In the genomic region with DNA sequence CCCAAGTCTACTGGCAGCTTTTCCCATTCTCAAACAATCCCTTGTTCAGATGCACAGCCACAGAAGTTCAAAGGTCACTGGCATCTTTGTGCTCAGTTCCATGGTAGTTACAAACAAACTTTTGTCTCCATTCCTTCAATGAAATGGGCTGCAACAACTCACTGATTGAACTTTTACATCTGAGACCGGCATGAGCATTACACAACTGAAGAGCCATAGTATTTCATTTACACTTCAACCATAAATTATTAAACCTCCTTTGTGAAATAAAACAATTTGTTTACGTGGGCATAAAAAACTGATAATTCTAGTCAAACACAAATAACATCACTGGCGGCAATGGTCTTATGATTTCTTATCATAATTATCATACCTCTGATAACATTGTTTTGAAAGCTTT, we compare ENCODE assay signal across 1 cellular context.
TF ChIP-seq lines count a peak whose summit lies in the region.

No MANE protein-coding gene starts in this region.

TF ChIP-seq in HepG2, 621 proteins besides CTCF, POLR2A, EP300 and RAD21 (continued from another document and continues in another):
- TF ChIP-seq, protein P1, sequence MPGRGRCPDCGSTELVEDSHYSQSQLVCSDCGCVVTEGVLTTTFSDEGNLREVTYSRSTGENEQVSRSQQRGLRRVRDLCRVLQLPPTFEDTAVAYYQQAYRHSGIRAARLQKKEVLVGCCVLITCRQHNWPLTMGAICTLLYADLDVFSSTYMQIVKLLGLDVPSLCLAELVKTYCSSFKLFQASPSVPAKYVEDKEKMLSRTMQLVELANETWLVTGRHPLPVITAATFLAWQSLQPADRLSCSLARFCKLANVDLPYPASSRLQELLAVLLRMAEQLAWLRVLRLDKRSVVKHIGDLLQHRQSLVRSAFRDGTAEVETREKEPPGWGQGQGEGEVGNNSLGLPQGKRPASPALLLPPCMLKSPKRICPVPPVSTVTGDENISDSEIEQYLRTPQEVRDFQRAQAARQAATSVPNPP (CRISPR knock-in tag; IDR thresholded peaks at IDR 0.05) = no peak
- TF ChIP-seq ZNF644 (CRISPR knock-in tag; IDR thresholded peaks at IDR 0.05; ENCODE audit: low read depth) (peak; percentile 97), PRMT3 (CRISPR knock-in tag; IDR thresholded peaks at IDR 0.05; ENCODE audit: borderline replicate concordance, low read depth) (no peak), ZNF234 (CRISPR knock-in tag; conservative IDR thresholded peaks at IDR 0.05) (no peak), ISL2 (CRISPR knock-in tag; IDR thresholded peaks at IDR 0.05) (peak; percentile 46; the same call in 1 of the 2 replicates), ZBTB7A (CRISPR knock-in tag; IDR thresholded peaks at IDR 0.05) (no peak), NFATC3 (CRISPR knock-in tag; IDR thresholded peaks at IDR 0.05) (no peak), TRIM24 (CRISPR knock-in tag; IDR thresholded peaks at IDR 0.05) (no peak), KLF6 (CRISPR knock-in tag; IDR thresholded peaks at IDR 0.05) (no peak), KLF11 (CRISPR knock-in tag; IDR thresholded peaks at IDR 0.05) (no peak), ZNF768 (CRISPR knock-in tag; IDR thresholded peaks at IDR 0.05) (no peak), ZNF33A (CRISPR knock-in tag; IDR thresholded peaks at IDR 0.05; ENCODE audit: borderline replicate concordance) (no peak), THAP11 (CRISPR knock-in tag; IDR thresholded peaks at IDR 0.05) (peak; percentile 65), RBM39 (IDR thresholded peaks at IDR 0.05; ENCODE audit: low read depth, low read length, poor library complexity, severe bottlenecking) (no peak), PLRG1 (conservative IDR thresholded peaks at IDR 0.05) (no peak), ZNF34 (CRISPR knock-in tag; IDR thresholded peaks at IDR 0.05; ENCODE audit: borderline replicate concordance) (no peak), ZNF501 (CRISPR knock-in tag; IDR thresholded peaks at IDR 0.05) (no peak), NR2F6 (IDR thresholded peaks at IDR 0.05) (peak; percentile 89), NR2F6 (CRISPR knock-in tag; IDR thresholded peaks at IDR 0.05) (peak; percentile 95), ZNF136 (CRISPR knock-in tag; IDR thresholded peaks at IDR 0.05; ENCODE audit: low read depth) (no peak), ZNF484 (CRISPR knock-in tag; IDR thresholded peaks at IDR 0.05; ENCODE audit: borderline replicate concordance, low read depth) (no peak), CHD4 (IDR thresholded peaks at IDR 0.05; ENCODE audit: borderline replicate concordance, low read length) (no peak), ZNF605 (CRISPR knock-in tag; IDR thresholded peaks at IDR 0.05) (no peak), SP5 (CRISPR knock-in tag; IDR thresholded peaks at IDR 0.05; ENCODE audit: borderline replicate concordance, low read depth) (no peak), ETV6 (CRISPR knock-in tag; conservative IDR thresholded peaks at IDR 0.05) (no peak), ZNF839 (CRISPR knock-in tag; IDR thresholded peaks at IDR 0.05; ENCODE audit: borderline replicate concordance) (no peak), SOX6 (IDR thresholded peaks at IDR 0.05) (no peak), SOX6 (CRISPR knock-in tag; IDR thresholded peaks at IDR 0.05) (peak; percentile 96), ZNF496 (CRISPR knock-in tag; IDR thresholded peaks at IDR 0.05; ENCODE audit: insufficient replicate concordance) (no peak), ZNF329 (CRISPR knock-in tag; IDR thresholded peaks at IDR 0.05; ENCODE audit: low read depth) (no peak), CEBPB (IDR thresholded peaks at IDR 0.05; ENCODE audit: borderline replicate concordance, low read depth, low read length) (peak; percentile 76; the same call in 1 of the 2 replicates), ERF (CRISPR knock-in tag; IDR thresholded peaks at IDR 0.05) (no peak), ZNF737 (CRISPR knock-in tag; IDR thresholded peaks at IDR 0.05; ENCODE audit: borderline replicate concordance) (no peak), HDAC2 (CRISPR knock-in tag; IDR thresholded peaks at IDR 0.05) (peak; percentile 84), HNRNPH1 (optimal IDR thresholded peaks at IDR 0.05; ENCODE audit: low read depth, low read length) (no peak), SRY (CRISPR knock-in tag; IDR thresholded peaks at IDR 0.05) (no peak)
- TF ChIP-seq, protein P2, sequence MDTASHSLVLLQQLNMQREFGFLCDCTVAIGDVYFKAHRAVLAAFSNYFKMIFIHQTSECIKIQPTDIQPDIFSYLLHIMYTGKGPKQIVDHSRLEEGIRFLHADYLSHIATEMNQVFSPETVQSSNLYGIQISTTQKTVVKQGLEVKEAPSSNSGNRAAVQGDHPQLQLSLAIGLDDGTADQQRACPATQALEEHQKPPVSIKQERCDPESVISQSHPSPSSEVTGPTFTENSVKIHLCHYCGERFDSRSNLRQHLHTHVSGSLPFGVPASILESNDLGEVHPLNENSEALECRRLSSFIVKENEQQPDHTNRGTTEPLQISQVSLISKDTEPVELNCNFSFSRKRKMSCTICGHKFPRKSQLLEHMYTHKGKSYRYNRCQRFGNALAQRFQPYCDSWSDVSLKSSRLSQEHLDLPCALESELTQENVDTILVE (CRISPR knock-in tag; IDR thresholded peaks at IDR 0.05) = no peak; the same call in 1 of the 2 replicates
- TF ChIP-seq, protein P3, sequence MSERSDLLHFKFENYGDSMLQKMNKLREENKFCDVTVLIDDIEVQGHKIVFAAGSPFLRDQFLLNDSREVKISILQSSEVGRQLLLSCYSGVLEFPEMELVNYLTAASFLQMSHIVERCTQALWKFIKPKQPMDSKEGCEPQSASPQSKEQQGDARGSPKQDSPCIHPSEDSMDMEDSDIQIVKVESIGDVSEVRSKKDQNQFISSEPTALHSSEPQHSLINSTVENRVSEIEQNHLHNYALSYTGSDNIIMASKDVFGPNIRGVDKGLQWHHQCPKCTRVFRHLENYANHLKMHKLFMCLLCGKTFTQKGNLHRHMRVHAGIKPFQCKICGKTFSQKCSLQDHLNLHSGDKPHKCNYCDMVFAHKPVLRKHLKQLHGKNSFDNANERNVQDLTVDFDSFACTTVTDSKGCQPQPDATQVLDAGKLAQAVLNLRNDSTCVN (CRISPR knock-in tag; IDR thresholded peaks at IDR 0.05; ENCODE audit: borderline replicate concordance) = no peak
- TF ChIP-seq, protein P4, sequence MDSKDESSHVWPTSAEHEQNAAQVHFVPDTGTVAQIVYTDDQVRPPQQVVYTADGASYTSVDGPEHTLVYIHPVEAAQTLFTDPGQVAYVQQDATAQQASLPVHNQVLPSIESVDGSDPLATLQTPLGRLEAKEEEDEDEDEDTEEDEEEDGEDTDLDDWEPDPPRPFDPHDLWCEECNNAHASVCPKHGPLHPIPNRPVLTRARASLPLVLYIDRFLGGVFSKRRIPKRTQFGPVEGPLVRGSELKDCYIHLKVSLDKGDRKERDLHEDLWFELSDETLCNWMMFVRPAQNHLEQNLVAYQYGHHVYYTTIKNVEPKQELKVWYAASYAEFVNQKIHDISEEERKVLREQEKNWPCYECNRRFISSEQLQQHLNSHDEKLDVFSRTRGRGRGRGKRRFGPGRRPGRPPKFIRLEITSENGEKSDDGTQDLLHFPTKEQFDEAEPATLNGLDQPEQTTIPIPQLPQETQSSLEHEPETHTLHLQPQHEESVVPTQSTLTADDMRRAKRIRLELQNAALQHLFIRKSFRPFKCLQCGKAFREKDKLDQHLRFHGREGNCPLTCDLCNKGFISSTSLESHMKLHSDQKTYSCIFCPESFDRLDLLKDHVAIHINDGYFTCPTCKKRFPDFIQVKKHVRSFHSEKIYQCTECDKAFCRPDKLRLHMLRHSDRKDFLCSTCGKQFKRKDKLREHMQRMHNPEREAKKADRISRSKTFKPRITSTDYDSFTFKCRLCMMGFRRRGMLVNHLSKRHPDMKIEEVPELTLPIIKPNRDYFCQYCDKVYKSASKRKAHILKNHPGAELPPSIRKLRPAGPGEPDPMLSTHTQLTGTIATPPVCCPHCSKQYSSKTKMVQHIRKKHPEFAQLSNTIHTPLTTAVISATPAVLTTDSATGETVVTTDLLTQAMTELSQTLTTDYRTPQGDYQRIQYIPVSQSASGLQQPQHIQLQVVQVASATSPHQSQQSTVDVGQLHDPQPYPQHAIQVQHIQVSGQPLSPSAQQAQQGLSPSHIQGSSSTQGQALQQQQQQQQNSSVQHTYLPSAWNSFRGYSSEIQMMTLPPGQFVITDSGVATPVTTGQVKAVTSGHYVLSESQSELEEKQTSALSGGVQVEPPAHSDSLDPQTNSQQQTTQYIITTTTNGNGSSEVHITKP (CRISPR knock-in tag; IDR thresholded peaks at IDR 0.05; ENCODE audit: low read depth) = no peak
- TF ChIP-seq, protein P5, sequence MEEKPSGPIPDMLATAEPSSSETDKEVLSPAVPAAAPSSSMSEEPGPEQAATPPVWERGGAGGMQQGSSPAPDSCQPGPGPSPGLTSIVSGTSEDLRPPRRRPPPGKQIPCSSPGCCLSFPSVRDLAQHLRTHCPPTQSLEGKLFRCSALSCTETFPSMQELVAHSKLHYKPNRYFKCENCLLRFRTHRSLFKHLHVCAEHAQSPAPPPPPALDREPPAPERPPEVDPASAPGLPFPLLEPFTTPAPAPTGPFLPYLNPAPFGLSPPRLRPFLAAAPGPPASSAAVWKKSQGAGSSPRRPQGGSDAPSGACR (CRISPR knock-in tag; IDR thresholded peaks at IDR 0.05) = no peak
- TF ChIP-seq, protein P6, sequence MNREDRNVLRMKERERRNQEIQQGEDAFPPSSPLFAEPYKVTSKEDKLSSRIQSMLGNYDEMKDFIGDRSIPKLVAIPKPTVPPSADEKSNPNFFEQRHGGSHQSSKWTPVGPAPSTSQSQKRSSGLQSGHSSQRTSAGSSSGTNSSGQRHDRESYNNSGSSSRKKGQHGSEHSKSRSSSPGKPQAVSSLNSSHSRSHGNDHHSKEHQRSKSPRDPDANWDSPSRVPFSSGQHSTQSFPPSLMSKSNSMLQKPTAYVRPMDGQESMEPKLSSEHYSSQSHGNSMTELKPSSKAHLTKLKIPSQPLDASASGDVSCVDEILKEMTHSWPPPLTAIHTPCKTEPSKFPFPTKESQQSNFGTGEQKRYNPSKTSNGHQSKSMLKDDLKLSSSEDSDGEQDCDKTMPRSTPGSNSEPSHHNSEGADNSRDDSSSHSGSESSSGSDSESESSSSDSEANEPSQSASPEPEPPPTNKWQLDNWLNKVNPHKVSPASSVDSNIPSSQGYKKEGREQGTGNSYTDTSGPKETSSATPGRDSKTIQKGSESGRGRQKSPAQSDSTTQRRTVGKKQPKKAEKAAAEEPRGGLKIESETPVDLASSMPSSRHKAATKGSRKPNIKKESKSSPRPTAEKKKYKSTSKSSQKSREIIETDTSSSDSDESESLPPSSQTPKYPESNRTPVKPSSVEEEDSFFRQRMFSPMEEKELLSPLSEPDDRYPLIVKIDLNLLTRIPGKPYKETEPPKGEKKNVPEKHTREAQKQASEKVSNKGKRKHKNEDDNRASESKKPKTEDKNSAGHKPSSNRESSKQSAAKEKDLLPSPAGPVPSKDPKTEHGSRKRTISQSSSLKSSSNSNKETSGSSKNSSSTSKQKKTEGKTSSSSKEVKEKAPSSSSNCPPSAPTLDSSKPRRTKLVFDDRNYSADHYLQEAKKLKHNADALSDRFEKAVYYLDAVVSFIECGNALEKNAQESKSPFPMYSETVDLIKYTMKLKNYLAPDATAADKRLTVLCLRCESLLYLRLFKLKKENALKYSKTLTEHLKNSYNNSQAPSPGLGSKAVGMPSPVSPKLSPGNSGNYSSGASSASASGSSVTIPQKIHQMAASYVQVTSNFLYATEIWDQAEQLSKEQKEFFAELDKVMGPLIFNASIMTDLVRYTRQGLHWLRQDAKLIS (CRISPR knock-in tag; IDR thresholded peaks at IDR 0.05) = no peak
- TF ChIP-seq, protein P7, sequence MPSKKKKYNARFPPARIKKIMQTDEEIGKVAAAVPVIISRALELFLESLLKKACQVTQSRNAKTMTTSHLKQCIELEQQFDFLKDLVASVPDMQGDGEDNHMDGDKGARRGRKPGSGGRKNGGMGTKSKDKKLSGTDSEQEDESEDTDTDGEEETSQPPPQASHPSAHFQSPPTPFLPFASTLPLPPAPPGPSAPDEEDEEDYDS (CRISPR knock-in tag; IDR thresholded peaks at IDR 0.05) = no peak
- TF ChIP-seq, protein P8, sequence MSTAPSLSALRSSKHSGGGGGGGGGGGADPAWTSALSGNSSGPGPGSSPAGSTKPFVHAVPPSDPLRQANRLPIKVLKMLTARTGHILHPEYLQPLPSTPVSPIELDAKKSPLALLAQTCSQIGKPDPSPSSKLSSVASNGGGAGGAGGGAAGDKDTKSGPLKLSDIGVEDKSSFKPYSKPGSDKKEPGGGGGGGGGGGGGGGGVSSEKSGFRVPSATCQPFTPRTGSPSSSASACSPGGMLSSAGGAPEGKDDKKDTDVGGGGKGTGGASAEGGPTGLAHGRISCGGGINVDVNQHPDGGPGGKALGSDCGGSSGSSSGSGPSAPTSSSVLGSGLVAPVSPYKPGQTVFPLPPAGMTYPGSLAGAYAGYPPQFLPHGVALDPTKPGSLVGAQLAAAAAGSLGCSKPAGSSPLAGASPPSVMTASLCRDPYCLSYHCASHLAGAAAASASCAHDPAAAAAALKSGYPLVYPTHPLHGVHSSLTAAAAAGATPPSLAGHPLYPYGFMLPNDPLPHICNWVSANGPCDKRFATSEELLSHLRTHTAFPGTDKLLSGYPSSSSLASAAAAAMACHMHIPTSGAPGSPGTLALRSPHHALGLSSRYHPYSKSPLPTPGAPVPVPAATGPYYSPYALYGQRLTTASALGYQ (CRISPR knock-in tag; IDR thresholded peaks at IDR 0.05) = no peak
- TF ChIP-seq, protein P9, sequence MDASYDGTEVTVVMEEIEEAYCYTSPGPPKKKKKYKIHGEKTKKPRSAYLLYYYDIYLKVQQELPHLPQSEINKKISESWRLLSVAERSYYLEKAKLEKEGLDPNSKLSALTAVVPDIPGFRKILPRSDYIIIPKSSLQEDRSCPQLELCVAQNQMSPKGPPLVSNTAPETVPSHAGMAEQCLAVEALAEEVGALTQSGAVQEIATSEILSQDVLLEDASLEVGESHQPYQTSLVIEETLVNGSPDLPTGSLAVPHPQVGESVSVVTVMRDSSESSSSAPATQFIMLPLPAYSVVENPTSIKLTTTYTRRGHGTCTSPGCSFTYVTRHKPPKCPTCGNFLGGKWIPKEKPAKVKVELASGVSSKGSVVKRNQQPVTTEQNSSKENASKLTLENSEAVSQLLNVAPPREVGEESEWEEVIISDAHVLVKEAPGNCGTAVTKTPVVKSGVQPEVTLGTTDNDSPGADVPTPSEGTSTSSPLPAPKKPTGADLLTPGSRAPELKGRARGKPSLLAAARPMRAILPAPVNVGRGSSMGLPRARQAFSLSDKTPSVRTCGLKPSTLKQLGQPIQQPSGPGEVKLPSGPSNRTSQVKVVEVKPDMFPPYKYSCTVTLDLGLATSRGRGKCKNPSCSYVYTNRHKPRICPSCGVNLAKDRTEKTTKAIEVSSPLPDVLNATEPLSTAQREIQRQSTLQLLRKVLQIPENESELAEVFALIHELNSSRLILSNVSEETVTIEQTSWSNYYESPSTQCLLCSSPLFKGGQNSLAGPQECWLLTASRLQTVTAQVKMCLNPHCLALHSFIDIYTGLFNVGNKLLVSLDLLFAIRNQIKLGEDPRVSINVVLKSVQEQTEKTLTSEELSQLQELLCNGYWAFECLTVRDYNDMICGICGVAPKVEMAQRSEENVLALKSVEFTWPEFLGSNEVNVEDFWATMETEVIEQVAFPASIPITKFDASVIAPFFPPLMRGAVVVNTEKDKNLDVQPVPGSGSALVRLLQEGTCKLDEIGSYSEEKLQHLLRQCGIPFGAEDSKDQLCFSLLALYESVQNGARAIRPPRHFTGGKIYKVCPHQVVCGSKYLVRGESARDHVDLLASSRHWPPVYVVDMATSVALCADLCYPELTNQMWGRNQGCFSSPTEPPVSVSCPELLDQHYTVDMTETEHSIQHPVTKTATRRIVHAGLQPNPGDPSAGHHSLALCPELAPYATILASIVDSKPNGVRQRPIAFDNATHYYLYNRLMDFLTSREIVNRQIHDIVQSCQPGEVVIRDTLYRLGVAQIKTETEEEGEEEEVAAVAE (CRISPR knock-in tag; IDR thresholded peaks at IDR 0.05; ENCODE audit: borderline replicate concordance) = no peak
